In the genomic region with DNA sequence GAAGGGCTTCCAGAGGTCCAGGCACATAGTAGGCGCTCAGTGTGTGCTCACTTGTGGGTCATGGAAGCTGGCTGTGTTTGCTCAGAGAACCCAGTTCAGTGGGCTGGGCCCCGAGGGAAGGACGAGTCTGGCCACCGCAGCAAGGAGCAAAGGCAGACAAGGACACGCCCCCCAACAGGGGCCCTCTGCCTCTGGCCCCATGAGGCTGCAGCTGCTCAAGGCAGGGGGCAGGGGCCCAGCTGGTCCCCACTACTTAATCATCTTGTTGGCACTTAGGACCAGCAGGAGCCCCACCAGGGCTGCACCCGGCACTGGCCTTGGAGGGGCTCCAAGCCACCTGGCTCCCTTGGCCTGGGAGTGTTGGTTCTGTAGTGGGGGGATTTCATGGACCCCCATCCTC, we compare ENCODE assay signal across 22 cellular contexts. TPM values are rescaled to one million over a fixed set of nuclear protein-coding genes. Genes with fewer than 3 reads are reported as not detected.
"Had no signal": no experiment of that assay in that cellular context is flagged by ENCODE, and none has a peak within 500 bp of the region (broad histone marks: within the 10 kb centered on the region; RNA-seq: fewer than 3 reads in every experiment).

No MANE protein-coding gene starts in this region.

- H3K36me3 Mint-ChIP-seq: naive thymus-derived CD8-positive, alpha-beta T cell; stimulated activated effector memory CD8-positive, alpha-beta T cell treated with anti-CD3 and anti-CD28 coated beads, Interleukin-12 subunit alpha, Interleukin-12 subunit beta, amount 100 ng/mL, for 72 hours had no signal

- H3K27me3 ChIP-seq: gastroesophageal sphincter, ovary, right atrium auricular region, sigmoid colon, testis, tibial nerve, upper lobe of right lung, vagina had no signal

- H3K27me3 Mint-ChIP-seq: stimulated activated naive CD8-positive, alpha-beta T cell treated with anti-CD3 and anti-CD28 coated beads, Interleukin-15, Interleukin-2, amounts not matched to agents 100 ng/mL and 50 ng/mL, for 24 hours had no signal

- H3K4me3 ChIP-seq: esophagus squamous epithelium, gastroesophageal sphincter, ovary, right atrium auricular region, sigmoid colon, smooth muscle cell, testis, tibial nerve, upper lobe of right lung, vagina had no signal

- H3K27ac Mint-ChIP-seq: dendritic cell treated with granulocyte-macrophage colony-stimulating factor and Interleukin-4, amounts not matched to agents 40 ng/mL and 50 ng/mL, for 4 days; effector memory CD8-positive, alpha-beta T cell; stimulated activated effector memory CD8-positive, alpha-beta T cell treated with anti-CD3 and anti-CD28 coated beads, Interleukin-12 subunit alpha, Interleukin-12 subunit beta, amount 100 ng/mL, for 72 hours; stimulated activated naive CD8-positive, alpha-beta T cell treated with anti-CD3 and anti-CD28 coated beads, Interleukin-15, Interleukin-2, amounts not matched to agents 100 ng/mL and 50 ng/mL, for 24 hours had no signal

- H3K4me1 ChIP-seq: tibial nerve, upper lobe of right lung, vagina had no signal

- H3K4me2 ChIP-seq: smooth muscle cell had no signal

- H3K36me3 ChIP-seq: esophagus squamous epithelium, gastroesophageal sphincter, ovary, right atrium auricular region, sigmoid colon, tibial nerve, upper lobe of right lung, vagina had no signal

- H3K9me3 ChIP-seq: esophagus squamous epithelium, gastroesophageal sphincter, ovary, right atrium auricular region, sigmoid colon, testis, tibial nerve, upper lobe of right lung, vagina had no signal

- H3K4me3 Mint-ChIP-seq: dendritic cell treated with granulocyte-macrophage colony-stimulating factor and Interleukin-4, amounts not matched to agents 40 ng/mL and 50 ng/mL, for 4 days; effector memory CD8-positive, alpha-beta T cell; naive thymus-derived CD8-positive, alpha-beta T cell; stimulated activated effector memory CD8-positive, alpha-beta T cell treated with anti-CD3 and anti-CD28 coated beads, Interleukin-12 subunit alpha, Interleukin-12 subunit beta, amount 100 ng/mL, for 72 hours; stimulated activated naive CD8-positive, alpha-beta T cell treated with anti-CD3 and anti-CD28 coated beads, Interleukin-15, Interleukin-2, amounts not matched to agents 100 ng/mL and 50 ng/mL, for 24 hours had no signal

- DNase-seq: effector memory CD8-positive, alpha-beta T cell; esophagus squamous epithelium; foreskin fibroblast; glutamatergic neuron; islet precursor cell; mammary epithelial cell; naive thymus-derived CD8-positive, alpha-beta T cell; ovary; sigmoid colon; stimulated activated CD4-positive, alpha-beta T cell treated with anti-CD3 and anti-CD28 coated beads, Interleukin-4, amount 100 ng/mL, for 1 hour; stimulated activated CD8-positive, alpha-beta memory T cell treated with anti-CD3 and anti-CD28 coated beads, Interleukin-4, amount 100 ng/mL, for 48 hours; testis; upper lobe of right lung had no signal

- H3K9me3 Mint-ChIP-seq: dendritic cell treated with granulocyte-macrophage colony-stimulating factor and Interleukin-4, amounts not matched to agents 40 ng/mL and 50 ng/mL, for 4 days; effector memory CD8-positive, alpha-beta T cell; stimulated activated effector memory CD8-positive, alpha-beta T cell treated with anti-CD3 and anti-CD28 coated beads, Interleukin-12 subunit alpha, Interleukin-12 subunit beta, amount 100 ng/mL, for 72 hours; stimulated activated naive CD8-positive, alpha-beta T cell treated with anti-CD3 and anti-CD28 coated beads, Interleukin-15, Interleukin-2, amounts not matched to agents 100 ng/mL and 50 ng/mL, for 24 hours had no signal

- H3K4me1 Mint-ChIP-seq: stimulated activated effector memory CD8-positive, alpha-beta T cell treated with anti-CD3 and anti-CD28 coated beads, Interleukin-12 subunit alpha, Interleukin-12 subunit beta, amount 100 ng/mL, for 72 hours had no signal

- ATAC-seq: effector memory CD8-positive, alpha-beta T cell; gastroesophageal sphincter; left lobe of liver; naive thymus-derived CD8-positive, alpha-beta T cell; stimulated activated effector memory CD8-positive, alpha-beta T cell treated with anti-CD3 and anti-CD28 coated beads, Interleukin-12 subunit alpha, Interleukin-12 subunit beta, amount 100 ng/mL, for 72 hours; upper lobe of right lung had no signal

- H3K27ac ChIP-seq: esophagus squamous epithelium, gastroesophageal sphincter, ovary, right atrium auricular region, sigmoid colon, testis, tibial nerve, upper lobe of right lung, vagina had no signal

RNA-seq across cellular contexts. Expression of a gene that starts 16.1 kb away (rescaled TPM):
- total RNA-seq: mammary epithelial cell; naive thymus-derived CD8-positive, alpha-beta T cell had no signal
